1 cellular context compared by ENCODE assay signal in genomic region chr16:8931864-8932263, GRCh38.
TF ChIP-seq lines count a peak whose summit lies in the region.

No MANE protein-coding gene starts in this region.

TF ChIP-seq in HepG2, 621 proteins besides CTCF, POLR2A, EP300 and RAD21 (continued from another document and continues in another):
- TF ChIP-seq MAF1 (CRISPR knock-in tag; IDR thresholded peaks at IDR 0.05; ENCODE audit: borderline replicate concordance) (0 out of 2 replicates have a peak, but pooled peaks have one; percentile 53), TRIM22 (IDR thresholded peaks at IDR 0.05) (no peak), CCAR2 (optimal IDR thresholded peaks at IDR 0.05; ENCODE audit: low read depth, low read length) (no peak), ZNF570 (CRISPR knock-in tag; IDR thresholded peaks at IDR 0.05; ENCODE audit: borderline replicate concordance) (no peak), DZIP1 (CRISPR knock-in tag; IDR thresholded peaks at IDR 0.05) (no peak), ZNF12 (CRISPR knock-in tag; IDR thresholded peaks at IDR 0.05) (0 out of 2 replicates have a peak, but pooled peaks have one; percentile 39), ZNF18 (CRISPR knock-in tag; IDR thresholded peaks at IDR 0.05; ENCODE audit: insufficient replicate concordance) (no peak), ARID3A (IDR thresholded peaks at IDR 0.05; ENCODE audit: low read depth, low read length) (no peak), AKAP8 (CRISPR knock-in tag; IDR thresholded peaks at IDR 0.05) (no peak; the same call in 1 of the 2 replicates), CBX2 (IDR thresholded peaks at IDR 0.05; ENCODE audit: low read depth, low read length) (no peak), CBX2 (CRISPR knock-in tag; IDR thresholded peaks at IDR 0.05; ENCODE audit: low read depth) (no peak), HOXA3 (CRISPR knock-in tag; IDR thresholded peaks at IDR 0.05) (no peak), ZBTB39 (CRISPR knock-in tag; IDR thresholded peaks at IDR 0.05) (no peak), ZNF883 (CRISPR knock-in tag; IDR thresholded peaks at IDR 0.05; ENCODE audit: not compliant biosample characterization) (no peak), YEATS2 (CRISPR knock-in tag; IDR thresholded peaks at IDR 0.05; ENCODE audit: borderline replicate concordance) (no peak; the same call in 1 of the 2 replicates), SAFB2 (CRISPR knock-in tag; IDR thresholded peaks at IDR 0.05; ENCODE audit: borderline replicate concordance, low read depth) (no peak), ZNF550 (CRISPR knock-in tag; IDR thresholded peaks at IDR 0.05; ENCODE audit: borderline replicate concordance) (no peak), ZNF710 (CRISPR knock-in tag; IDR thresholded peaks at IDR 0.05; ENCODE audit: borderline replicate concordance) (no peak), BRCA1 (CRISPR knock-in tag; IDR thresholded peaks at IDR 0.05) (peak; percentile 40; the same call in 1 of the 2 replicates), AHR (CRISPR knock-in tag; IDR thresholded peaks at IDR 0.05) (peak; percentile 56; the same call in 1 of the 2 replicates), ATAD3A (CRISPR knock-in tag; IDR thresholded peaks at IDR 0.05) (no peak), ZBTB33 (CRISPR knock-in tag; IDR thresholded peaks at IDR 0.05) (0 out of 2 replicates have a peak, but pooled peaks have one; percentile 24), DNMT3B (CRISPR knock-in tag; conservative IDR thresholded peaks at IDR 0.05) (peak; percentile 95; the same call in 1 of the 2 replicates), ZNF275 (CRISPR knock-in tag; IDR thresholded peaks at IDR 0.05; ENCODE audit: borderline replicate concordance) (no peak), ZNF7 (CRISPR knock-in tag; IDR thresholded peaks at IDR 0.05) (peak; percentile 11; the same call in 1 of the 2 replicates), RORA (CRISPR knock-in tag; IDR thresholded peaks at IDR 0.05) (no peak), ZNF775 (CRISPR knock-in tag; IDR thresholded peaks at IDR 0.05; ENCODE audit: borderline replicate concordance) (0 out of 2 replicates have a peak, but pooled peaks have one; percentile 24), ZBTB20 (CRISPR knock-in tag; IDR thresholded peaks at IDR 0.05; ENCODE audit: borderline replicate concordance, low read depth) (peak; percentile 62; the same call in 1 of the 2 replicates), MBD4 (IDR thresholded peaks at IDR 0.05; ENCODE audit: borderline replicate concordance, low read length) (no peak), ZNF644 (CRISPR knock-in tag; IDR thresholded peaks at IDR 0.05; ENCODE audit: low read depth) (peak; percentile 67; the same call in 1 of the 2 replicates), RBM22 (optimal IDR thresholded peaks at IDR 0.05; ENCODE audit: low read length) (peak; percentile 39), FOXM1 (CRISPR knock-in tag; IDR thresholded peaks at IDR 0.05) (0 out of 2 replicates have a peak, but pooled peaks have one; percentile 18), ZNF589 (CRISPR knock-in tag; conservative IDR thresholded peaks at IDR 0.05) (no peak), ZNF121 (CRISPR knock-in tag; IDR thresholded peaks at IDR 0.05) (no peak), PAF1 (CRISPR knock-in tag; IDR thresholded peaks at IDR 0.05) (no peak), KLF16 (CRISPR knock-in tag; IDR thresholded peaks at IDR 0.05) (peak in 1 of 2 experiments; percentile 72; a peak in 1 of 4 replicates), TFDP2 (CRISPR knock-in tag; IDR thresholded peaks at IDR 0.05) (no peak), IKZF1 (IDR thresholded peaks at IDR 0.05) (no peak), ZNF160 (CRISPR knock-in tag; IDR thresholded peaks at IDR 0.05) (no peak), SP140L (CRISPR knock-in tag; IDR thresholded peaks at IDR 0.05; ENCODE audit: borderline replicate concordance) (0 out of 2 replicates have a peak, but pooled peaks have one; percentile 70), SPEN (CRISPR knock-in tag; IDR thresholded peaks at IDR 0.05; ENCODE audit: low read depth) (no peak), CREM (IDR thresholded peaks at IDR 0.05) (no peak), CREM (CRISPR knock-in tag; IDR thresholded peaks at IDR 0.05) (no peak), GRHL1 (CRISPR knock-in tag; conservative IDR thresholded peaks at IDR 0.05) (no peak), HOXD1 (CRISPR knock-in tag; IDR thresholded peaks at IDR 0.05) (no peak), HNRNPUL1 (IDR thresholded peaks at IDR 0.05; ENCODE audit: low read depth, low read length) (no peak), KAT2B (IDR thresholded peaks at IDR 0.05; ENCODE audit: borderline replicate concordance, low read depth, low read length) (no peak), CCDC6 (CRISPR knock-in tag; IDR thresholded peaks at IDR 0.05) (no peak)
